Comparison of ENCODE assay signal across 8 cellular contexts in genomic region chr15:43872416-43873020, GRCh38. TPM values are rescaled to one million over a fixed set of nuclear protein-coding genes. Genes with fewer than 3 reads are reported as not detected.
DNase-seq lines count a peak whose midpoint lies in the region; ATAC-seq and TF ChIP-seq lines count a peak whose summit lies in the region.

No MANE protein-coding gene starts in this region.

- no peak overlapping the region for H3K27ac ChIP-seq in SJCRH30

- no peak overlapping the region for H3K4me3 ChIP-seq in HFF-Myc (replicated peaks; ENCODE audit: low read depth, low read length)
- H3K4me3 ChIP-seq in SJCRH30: no peak overlapping the region

- no peaks in the 10 kb centered on the region for H3K9me3 Mint-ChIP-seq in activated T-helper 17 cell treated with anti-CD3 and anti-CD28 coated beads, Interleukin-2, amount 50 U/mL, for 72 hours

- DNase-seq in NCI-H146 (lab: John Stamatoyannopoulos, UW) (peak; percentile 42), NCI-H146 treated with DMSO at 0.1 percent for 48 hours (lab: John Stamatoyannopoulos, UW; ENCODE audit: unreplicated experiment) (no peak), HFF-Myc (ENCODE audit: extremely low read depth, low read depth) (peak; percentile 52), SJCRH30 (peak; percentile 49 to 75), myocyte (ENCODE audit: low read depth) (peak; percentile 85)

- H3K4me1 ChIP-seq in SJCRH30: no peaks in the 10 kb centered on the region

- no peaks in the 10 kb centered on the region for H3K9me3 ChIP-seq in SJCRH30 (replicated peaks)

- peaks cover 3% of the 10 kb centered on the region; the same call in 1 of the 2 replicates for H3K27me3 ChIP-seq in SJCRH30

- H3K4me3 Mint-ChIP-seq in activated T-helper 17 cell treated with anti-CD3 and anti-CD28 coated beads, Interleukin-2, amount 50 U/mL, for 72 hours: no peak overlapping the region

- TF ChIP-seq CTCF in HFF-Myc (IDR thresholded peaks at IDR 0.05; ENCODE audit: low read depth, low read length, missing control alignments): peak; percentile 64

- no peak overlapping the region for H3K27ac Mint-ChIP-seq in activated T-helper 17 cell treated with anti-CD3 and anti-CD28 coated beads, Interleukin-2, amount 50 U/mL, for 72 hours

- no peaks in the 10 kb centered on the region for H3K27me3 Mint-ChIP-seq in activated T-helper 17 cell treated with anti-CD3 and anti-CD28 coated beads, Interleukin-2, amount 50 U/mL, for 72 hours

- peaks cover 83% of the 10 kb centered on the region for H3K36me3 Mint-ChIP-seq in activated T-helper 17 cell treated with anti-CD3 and anti-CD28 coated beads, Interleukin-2, amount 50 U/mL, for 72 hours (ENCODE audit: low read depth)

- peaks cover 46% of the 10 kb centered on the region for H3K36me3 ChIP-seq in SJCRH30

- peak; percentile 55 for ATAC-seq in esophagus mucosa
- no peak for ATAC-seq in HG03097 (IDR thresholded peaks at IDR 0.05; ENCODE audit: low FRiP score, unreplicated experiment)
- ATAC-seq in activated T-helper 17 cell treated with anti-CD3 and anti-CD28 coated beads, Interleukin-2, amount 50 U/mL, for 72 hours (replicated peaks): no peak

- H3K4me1 Mint-ChIP-seq in activated T-helper 17 cell treated with anti-CD3 and anti-CD28 coated beads, Interleukin-2, amount 50 U/mL, for 72 hours: no peaks in the 10 kb centered on the region

RNA-seq across cellular contexts. Expression of gene WDR76, which starts 45.7 kb away (rescaled TPM):
- total RNA-seq in SJCRH30 (2014; rRNA removed; shearing (Covaris generic)): 59.6 and 71.8 TPM in 2 replicates
- total RNA-seq in esophagus mucosa: 10.4 TPM
- total RNA-seq in myocyte: 1.7 and 4.1 TPM in 2 replicates
- polyA plus RNA-seq in myocyte (2012): 1.3 TPM
- total RNA-seq in activated T-helper 17 cell treated with anti-CD3 and anti-CD28 coated beads, Interleukin-2, amount 50 U/mL, for 72 hours: 10 to 100 TPM; 73.0 to 86.2 TPM

RNA-seq across cellular contexts. Expression of gene MFAP1, which starts 48.0 kb away (rescaled TPM):
- total RNA-seq in SJCRH30 (2014; rRNA removed; shearing (Covaris generic)): 44.2 and 48.4 TPM in 2 replicates
- total RNA-seq in esophagus mucosa (15.1 TPM), myocyte (26.4 and 31.2 TPM in 2 replicates)
- polyA plus RNA-seq in myocyte (2012): 31.6 TPM
- total RNA-seq in activated T-helper 17 cell treated with anti-CD3 and anti-CD28 coated beads, Interleukin-2, amount 50 U/mL, for 72 hours: 10 to 100 TPM; 46.5 to 63.4 TPM
